1 cellular context compared by ENCODE assay signal in the genomic region with DNA sequence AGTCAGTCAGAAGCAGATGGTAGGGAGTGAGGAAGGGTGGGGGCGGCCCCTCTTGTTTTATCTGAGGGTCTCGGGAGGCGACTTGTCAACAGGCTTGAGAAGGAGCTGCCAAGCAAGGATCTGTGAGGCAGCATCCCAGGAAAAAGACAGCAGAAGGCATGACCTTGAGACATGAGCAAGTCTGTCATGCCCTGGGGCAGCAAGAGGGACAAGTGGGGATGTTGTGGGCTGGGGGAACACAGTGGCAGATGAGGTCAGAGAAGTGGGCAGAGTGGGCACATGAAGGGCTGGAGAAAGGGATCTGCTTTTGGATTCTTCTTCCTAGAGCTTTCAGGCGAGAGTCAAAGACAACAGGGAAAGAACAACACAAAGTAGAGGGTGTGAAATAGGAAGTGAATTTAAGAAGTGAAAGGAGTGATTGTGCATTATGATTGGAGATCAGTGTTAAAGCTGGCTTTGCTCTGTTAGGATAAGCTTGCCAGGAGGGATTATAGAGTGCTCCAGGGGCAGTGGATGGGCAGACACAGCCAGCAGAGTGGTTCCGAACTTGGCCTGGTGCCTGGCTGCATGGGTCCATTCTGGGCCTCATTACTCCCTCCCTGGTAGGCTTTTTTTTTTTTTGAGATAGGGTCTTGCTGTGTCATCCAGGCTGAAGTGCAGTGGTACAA.
TF ChIP-seq lines count a peak whose summit lies in the region.

No MANE protein-coding gene starts in this region.

TF ChIP-seq in WTC11, 78 proteins besides CTCF, POLR2A, EP300 and RAD21 (continued from another document):
- TF ChIP-seq, protein P1, sequence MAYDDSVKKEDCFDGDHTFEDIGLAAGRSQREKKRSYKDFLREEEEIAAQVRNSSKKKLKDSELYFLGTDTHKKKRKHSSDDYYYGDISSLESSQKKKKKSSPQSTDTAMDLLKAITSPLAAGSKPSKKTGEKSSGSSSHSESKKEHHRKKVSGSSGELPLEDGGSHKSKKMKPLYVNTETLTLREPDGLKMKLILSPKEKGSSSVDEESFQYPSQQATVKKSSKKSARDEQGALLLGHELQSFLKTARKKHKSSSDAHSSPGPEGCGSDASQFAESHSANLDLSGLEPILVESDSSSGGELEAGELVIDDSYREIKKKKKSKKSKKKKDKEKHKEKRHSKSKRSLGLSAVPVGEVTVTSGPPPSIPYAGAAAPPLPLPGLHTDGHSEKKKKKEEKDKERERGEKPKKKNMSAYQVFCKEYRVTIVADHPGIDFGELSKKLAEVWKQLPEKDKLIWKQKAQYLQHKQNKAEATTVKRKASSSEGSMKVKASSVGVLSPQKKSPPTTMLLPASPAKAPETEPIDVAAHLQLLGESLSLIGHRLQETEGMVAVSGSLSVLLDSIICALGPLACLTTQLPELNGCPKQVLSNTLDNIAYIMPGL (CRISPR knock-in tag; IDR thresholded peaks at IDR 0.05) = no peak
- TF ChIP-seq ZNF671 (CRISPR knock-in tag; IDR thresholded peaks at IDR 0.05) = no peak
- no peak for TF ChIP-seq ERG (CRISPR knock-in tag; IDR thresholded peaks at IDR 0.05)
- TF ChIP-seq ZNF138 (CRISPR knock-in tag; conservative IDR thresholded peaks at IDR 0.05) = no peak
- no peak for TF ChIP-seq CDX4 (CRISPR knock-in tag; IDR thresholded peaks at IDR 0.05; ENCODE audit: borderline replicate concordance)
- TF ChIP-seq JAZF1 (CRISPR knock-in tag; IDR thresholded peaks at IDR 0.05) = no peak
- TF ChIP-seq, protein P2, sequence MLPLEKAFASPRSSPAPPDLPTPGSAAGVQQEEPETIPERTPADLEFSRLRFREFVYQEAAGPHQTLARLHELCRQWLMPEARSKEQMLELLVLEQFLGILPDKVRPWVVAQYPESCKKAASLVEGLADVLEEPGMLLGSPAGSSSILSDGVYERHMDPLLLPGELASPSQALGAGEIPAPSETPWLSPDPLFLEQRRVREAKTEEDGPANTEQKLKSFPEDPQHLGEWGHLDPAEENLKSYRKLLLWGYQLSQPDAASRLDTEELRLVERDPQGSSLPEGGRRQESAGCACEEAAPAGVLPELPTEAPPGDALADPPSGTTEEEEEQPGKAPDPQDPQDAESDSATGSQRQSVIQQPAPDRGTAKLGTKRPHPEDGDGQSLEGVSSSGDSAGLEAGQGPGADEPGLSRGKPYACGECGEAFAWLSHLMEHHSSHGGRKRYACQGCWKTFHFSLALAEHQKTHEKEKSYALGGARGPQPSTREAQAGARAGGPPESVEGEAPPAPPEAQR (CRISPR knock-in tag; IDR thresholded peaks at IDR 0.05) = no peak
- no peak for TF ChIP-seq ETV6 (CRISPR knock-in tag; IDR thresholded peaks at IDR 0.05)
- TF ChIP-seq CREM (CRISPR knock-in tag; IDR thresholded peaks at IDR 0.05) = no peak
- TF ChIP-seq, protein P3, sequence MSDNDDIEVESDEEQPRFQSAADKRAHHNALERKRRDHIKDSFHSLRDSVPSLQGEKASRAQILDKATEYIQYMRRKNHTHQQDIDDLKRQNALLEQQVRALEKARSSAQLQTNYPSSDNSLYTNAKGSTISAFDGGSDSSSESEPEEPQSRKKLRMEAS (CRISPR knock-in tag; IDR thresholded peaks at IDR 0.05) = no peak
- no peak for TF ChIP-seq E2F4 (CRISPR knock-in tag; IDR thresholded peaks at IDR 0.05; ENCODE audit: borderline replicate concordance, low read depth)
- no peak for TF ChIP-seq MYBL2 (CRISPR knock-in tag; IDR thresholded peaks at IDR 0.05)
- no peak for TF ChIP-seq GABPB1 (CRISPR knock-in tag; IDR thresholded peaks at IDR 0.05)
- TF ChIP-seq RELA (CRISPR knock-in tag; IDR thresholded peaks at IDR 0.05; ENCODE audit: borderline replicate concordance) = no peak
